Comparison of ENCODE assay signal across 17 cellular contexts in genomic region chr6:158406736-158407135, GRCh38.
A peak's percentile ranks its signal among the peaks of the same experiment; 100 is the strongest.
DNase-seq lines count a peak whose midpoint lies in the region; ATAC-seq, FAIRE-seq and TF ChIP-seq lines count a peak whose summit lies in the region.
"Had no signal": no experiment of that assay in that cellular context is flagged by ENCODE, and none has a peak within 500 bp of the region (broad histone marks: within the 10 kb centered on the region; RNA-seq: fewer than 3 reads in every experiment).

No MANE protein-coding gene starts in this region.

- H3K36me3 ChIP-seq in WERI-Rb-1 (peaks cover 9% of the 10 kb centered on the region), Caco-2 (ENCODE audit: control insufficient read depth, insufficient read depth, low read length) (no peaks in the 10 kb centered on the region)
- H3K36me3 ChIP-seq: BE2C had no signal

- H3K9me3 Mint-ChIP-seq in nephron (peaks cover 11% of the 10 kb centered on the region), Caco-2 (ENCODE audit: unreplicated experiment) (peaks cover 13% of the 10 kb centered on the region)
- H3K9me3 Mint-ChIP-seq: GM23338, H9 had no signal

- H3K4me3 Mint-ChIP-seq in nephron (no peak overlapping the region), Caco-2 (ENCODE audit: unreplicated experiment) (no peak overlapping the region)
- H3K4me3 Mint-ChIP-seq: CD4-positive, alpha-beta memory T cell; GM23338; H9 had no signal

- no peaks in the 10 kb centered on the region for H3K27me3 ChIP-seq in WERI-Rb-1 (ENCODE audit: insufficient read depth, low read depth, severe bottlenecking)
- no peaks in the 10 kb centered on the region for H3K27me3 ChIP-seq in dorsolateral prefrontal cortex
- no peaks in the 10 kb centered on the region for H3K27me3 ChIP-seq in Caco-2 (replicated peaks; ENCODE audit: control insufficient read depth, insufficient read depth, low read length)
- H3K27me3 ChIP-seq: BE2C had no signal

- POLR2A ChIA-PET in Caco-2 (lab: Charles Lee), result no interaction called here

- H3K4me1 ChIP-seq in Caco-2, result peaks cover 11% of the 10 kb centered on the region; the same call in 1 of the 2 replicates

- H3K4me1 Mint-ChIP-seq in nephron (peaks cover 54% of the 10 kb centered on the region), Caco-2 (ENCODE audit: low read depth, unreplicated experiment) (peaks cover 24% of the 10 kb centered on the region)

- no peak for TF ChIP-seq POLR2A in GM12892 (IDR thresholded peaks at IDR 0.05; ENCODE audit: low read depth, low read length)

- H3K36me3 Mint-ChIP-seq in nephron (ENCODE audit: low read depth) (peaks cover 30% of the 10 kb centered on the region), Caco-2 (ENCODE audit: insufficient read depth, unreplicated experiment) (peaks cover 12% of the 10 kb centered on the region)
- H3K36me3 Mint-ChIP-seq: CD4-positive, alpha-beta memory T cell had no signal

- no peak for ATAC-seq in GM18867 (IDR thresholded peaks at IDR 0.05; ENCODE audit: unreplicated experiment)
- ATAC-seq: GM23338, HepG2 had no signal

- DNase-seq in WERI-Rb-1 (no peak), dorsolateral prefrontal cortex (no peak), AG08395 (ENCODE audit: low spot score) (no peak), GM12892 (ENCODE audit: insufficient read length) (no peak), Caco-2 (no peak)
- DNase-seq: BE2C; CD4-positive, alpha-beta memory T cell; DND-41; GDM1; H9 had no signal

- CTCF ChIA-PET in Caco-2 (lab: Charles Lee), result no interaction called here

- H3K9me3 ChIP-seq in WERI-Rb-1 (ENCODE audit: severe bottlenecking) (no peaks in the 10 kb centered on the region), Caco-2 (no peaks in the 10 kb centered on the region)
- H3K9me3 ChIP-seq: BE2C had no signal

- TF ChIP-seq CTCF in WERI-Rb-1 (IDR thresholded peaks at IDR 0.05; ENCODE audit: low read depth, low read length), result no peak
- no peak for TF ChIP-seq CTCF in dorsolateral prefrontal cortex (IDR thresholded peaks at IDR 0.05 in 54 of 56, conservative IDR thresholded peaks at IDR 0.05 in 2 of 56; ENCODE audit: low read depth in 1 of 56, partially characterized antibody in 56 of 56)
- TF ChIP-seq CTCF in nephron (IDR thresholded peaks at IDR 0.05; ENCODE audit: unreplicated experiment in 3 of 3), result no peak
- no peak for TF ChIP-seq CTCF in Caco-2 (IDR thresholded peaks at IDR 0.05; ENCODE audit: insufficient read depth in 1 of 2, low read depth in 1 of 2, low read length in 1 of 2, severe bottlenecking in 1 of 2, unreplicated experiment in 1 of 2)

- H3K27ac Mint-ChIP-seq in nephron (peak overlapping the region in 2 of 3 experiments; percentile 26 to 33), Caco-2 (ENCODE audit: unreplicated experiment) (no peak overlapping the region)
- H3K27ac Mint-ChIP-seq: GM23338, H9 had no signal

- no peaks in the 10 kb centered on the region for H3K27me3 Mint-ChIP-seq in nephron (ENCODE audit: low read depth)
- no peaks in the 10 kb centered on the region for H3K27me3 Mint-ChIP-seq in Caco-2 (ENCODE audit: insufficient read depth, unreplicated experiment)
- H3K27me3 Mint-ChIP-seq: CD4-positive, alpha-beta memory T cell had no signal

- H3K27ac ChIP-seq in WERI-Rb-1 (peak overlapping the region; percentile 80), dorsolateral prefrontal cortex (peak overlapping the region in 41 of 59 donors; percentile 1 to 98 (median 91))
- H3K27ac ChIP-seq: C4-2B had no signal

- no peak for FAIRE-seq in GM12892 (lab: Jason Lieb, UNC)
- FAIRE-seq: A204.1, HTR-8/SVneo had no signal

- H3K4me3 ChIP-seq in WERI-Rb-1 (ENCODE audit: low read depth, low read length) (no peak overlapping the region), dorsolateral prefrontal cortex (no peak overlapping the region), Caco-2 (ENCODE audit: low read depth, low read length) (no peak overlapping the region)
- H3K4me3 ChIP-seq: GM23338 had no signal

- intact Hi-C loops in dorsolateral prefrontal cortex (cut with DNase I), result loop anchor here in 1 of 2 donors (5.0 kb wide), 1 partner anchor 119 kb away; no protein-coding TSS in a partner anchor
- intact Hi-C loops in Caco-2 (cut with micrococcal nuclease; ENCODE audit: unreplicated experiment), result loop anchor here (5.0 kb wide), 1 partner anchor 46 kb away; no protein-coding TSS in a partner anchor

- BruUV-seq in Caco-2 (replicated peaks; lab: Mats Ljungman, UMichigan), result no TSS peak
